In genomic region chrX:53281321-53281822, GRCh38 we compare ENCODE assay signal across 8 cellular contexts. TPM values are rescaled to one million over a fixed set of nuclear protein-coding genes. Genes with fewer than 3 reads are reported as not detected.
DNase-seq lines count a peak whose midpoint lies in the region; ATAC-seq, FAIRE-seq and TF ChIP-seq lines count a peak whose summit lies in the region.

TSS of gene IQSEC2 (minus strand) at chrX:53281584.

- H3K27me3 ChIP-seq in A673 (replicated peaks; ENCODE audit: insufficient read depth, low read depth, low read length, poor library complexity) (no peaks in the 10 kb centered on the region), pancreas (peaks cover 0 to 4% (median 0%) of the 10 kb centered on the region in 4 donors)

- POLR2A ChIA-PET in A673 (lab: Charles Lee; ENCODE audit: low non-redundant PET) = no interaction called here

- ATAC-seq in pancreas = peak; percentile 93 to 94 (median 93)
- ATAC-seq in GM18517 (IDR thresholded peaks at IDR 0.05; ENCODE audit: unreplicated experiment) = no peak

- 3 to 8% methylated on average over 8 to 9 of the region's 9 CpGs for WGBS in pancreas, 2 donors

- peak; percentile 65 for FAIRE-seq in pancreas (lab: Jason Lieb, UNC)

- DNase-seq in A673 (ENCODE audit: low spot score) (peak; percentile 94), HT1080 (ENCODE audit: low read depth) (peak; percentile 80), globus pallidus (ENCODE audit: low spot score) (peak; percentile 41), pancreas (peak; percentile 76 to 93 (median 86))
- DNase-seq in activated CD4-positive, alpha-beta T cell treated with anti-CD3 and anti-CD28 coated beads, Interleukin-2, amount 50 U/mL, for 4 hours = no peak
- DNase-seq in stimulated activated CD4-positive, alpha-beta T cell treated with anti-CD3 and anti-CD28 coated beads, Interleukin-15, amount 100 ng/mL, for 24 hours = no peak

- H3K4me1 ChIP-seq in A673 (ENCODE audit: insufficient read depth, low read length, poor library complexity, severe bottlenecking) = peaks cover 44% of the 10 kb centered on the region
- peaks cover 0 to 9% (median 0%) of the 10 kb centered on the region in 3 donors for H3K4me1 ChIP-seq in pancreas

- intact Hi-C loops in A673 (cut with micrococcal nuclease; ENCODE audit: unreplicated experiment) (no loop called here), pancreas (cut with DNase I) (no loop called here)

- CTCF ChIA-PET in A673 (lab: Charles Lee) = interaction anchor here (0.6 to 1.4 kb wide), 2 partner anchors 13 to 14 kb away, joined by 3 read pairs; no protein-coding TSS in a partner anchor

- TF ChIP-seq CTCF in A673 (conservative IDR thresholded peaks at IDR 0.05; ENCODE audit: low read depth, low read length) (no peak), WI38 (IDR thresholded peaks at IDR 0.05; ENCODE audit: low read depth, low read length) (no peak), pancreas (IDR thresholded peaks at IDR 0.05) (no peak)

- H3K9me3 ChIP-seq in A673 (ENCODE audit: low read depth, low read length, poor library complexity, severe bottlenecking) (no peaks in the 10 kb centered on the region), pancreas (no peaks in the 10 kb centered on the region)

- H3K27ac ChIP-seq in A673 (ENCODE audit: low read depth, low read length, poor library complexity, severe bottlenecking) = peak within 1 kb of the TSS; percentile 60
- H3K27ac ChIP-seq in pancreas = peak within 1 kb of the TSS in 2 of 4 donors; percentile 59 to 74

- H3K36me3 ChIP-seq in A673 (ENCODE audit: insufficient read depth, low read length, poor library complexity, severe bottlenecking) (no peaks in the 10 kb centered on the region), pancreas (no peaks in the 10 kb centered on the region)

- no TSS peak for BruUV-seq in A673 (replicated peaks; lab: Mats Ljungman, UMichigan)

- H3K4me3 ChIP-seq in A673 (ENCODE audit: low read depth, low read length, poor library complexity, severe bottlenecking) (peak within 1 kb of the TSS; percentile 34), WI38 (ENCODE audit: low read depth, low read length) (peak within 1 kb of the TSS; percentile 53), pancreas (peak within 1 kb of the TSS in 3 of 4 donors; percentile 7 to 41 (median 32))

RNA-seq across cellular contexts. Expression of gene IQSEC2, which starts in this region (rescaled TPM):
- total RNA-seq in A673 (2021) (8.1 and 8.9 TPM in 2 replicates), pancreas (10 to 100 TPM in 2 of 6 donors, 1 to 10 TPM in 4; 7.5 to 12.5 (median 8.8) TPM)
- 4.3 and 9.8 TPM in 2 replicates for total RNA-seq in HT1080 (2014; rRNA removed; shearing (Covaris generic))
- polyA plus RNA-seq in HT1080 (2015; cell fraction: cytosol; rRNA removed) = 5.5 and 7.1 TPM in 2 replicates
- polyA plus RNA-seq in HT1080 (2015; cell fraction: nucleus; rRNA removed) = 4.2 and 10.5 TPM in 2 replicates
- polyA plus RNA-seq in pancreas = 10 to 100 TPM; 10.2 to 13.2 TPM

Comparison
In these comparisons a context has a peak if more than half of its experiments do, and no peak if none do; other contexts are left out.
1. DNase-seq: peak in A673 (single experiment), HT1080 (single experiment), globus pallidus (single experiment) and pancreas (6 of 6); none in activated CD4-positive, alpha-beta T cell treated with anti-CD3 and anti-CD28 coated beads, Interleukin-2, amount 50 U/mL, for 4 hours (0 of 2) and stimulated activated CD4-positive, alpha-beta T cell treated with anti-CD3 and anti-CD28 coated beads, Interleukin-15, amount 100 ng/mL, for 24 hours (single experiment).
2. Peak in every context shown above with its lines, with median percentiles within 50 percentile points of each other: H3K4me3 ChIP-seq.